1 cellular context compared by ENCODE assay signal in the genomic region with DNA sequence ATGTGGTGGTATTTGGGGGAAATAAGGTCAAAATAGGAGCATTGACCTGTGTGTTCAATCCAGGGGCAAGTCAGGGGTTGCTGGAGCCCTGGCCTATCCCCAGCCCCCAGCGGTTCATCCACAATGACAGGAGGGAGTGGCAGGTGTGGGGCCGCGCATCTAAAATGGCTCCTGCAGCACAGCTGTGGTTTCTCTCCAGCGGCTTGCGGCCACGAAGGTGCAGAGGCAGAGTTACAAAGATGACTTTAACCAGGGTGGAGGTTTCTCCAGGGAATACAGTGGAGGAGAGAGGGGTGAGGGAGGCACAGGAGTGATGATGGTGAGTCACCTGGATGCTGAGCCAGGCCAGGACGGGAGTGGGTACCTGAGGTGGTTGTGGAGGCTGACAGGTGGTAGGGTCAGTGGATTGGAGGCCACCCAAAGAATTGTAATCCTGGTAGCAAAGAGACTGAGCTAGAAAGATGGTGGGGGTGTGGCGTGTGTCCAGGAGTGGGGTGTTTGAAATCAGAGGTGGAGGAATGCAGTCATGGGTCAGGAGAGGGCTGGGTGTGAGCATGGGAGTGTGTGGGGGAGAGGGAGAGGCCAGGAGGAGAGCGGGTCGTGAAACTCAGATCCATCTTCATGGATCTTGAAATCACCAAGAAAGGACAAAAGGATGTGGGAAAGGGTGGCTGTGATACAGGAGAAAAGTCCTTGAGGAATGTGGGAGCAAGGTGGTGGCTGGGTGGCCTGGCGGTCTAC.
TF ChIP-seq lines count a peak whose summit lies in the region.

No MANE protein-coding gene starts in this region.

TF ChIP-seq in HEK293, 187 proteins besides CTCF, POLR2A, EP300 and RAD21 (continued from another document):
- TF ChIP-seq EGR2 (tag by site-specific recombination; IDR thresholded peaks at IDR 0.05; ENCODE audit: low read depth) = peak; percentile 89
